In the genomic region with DNA sequence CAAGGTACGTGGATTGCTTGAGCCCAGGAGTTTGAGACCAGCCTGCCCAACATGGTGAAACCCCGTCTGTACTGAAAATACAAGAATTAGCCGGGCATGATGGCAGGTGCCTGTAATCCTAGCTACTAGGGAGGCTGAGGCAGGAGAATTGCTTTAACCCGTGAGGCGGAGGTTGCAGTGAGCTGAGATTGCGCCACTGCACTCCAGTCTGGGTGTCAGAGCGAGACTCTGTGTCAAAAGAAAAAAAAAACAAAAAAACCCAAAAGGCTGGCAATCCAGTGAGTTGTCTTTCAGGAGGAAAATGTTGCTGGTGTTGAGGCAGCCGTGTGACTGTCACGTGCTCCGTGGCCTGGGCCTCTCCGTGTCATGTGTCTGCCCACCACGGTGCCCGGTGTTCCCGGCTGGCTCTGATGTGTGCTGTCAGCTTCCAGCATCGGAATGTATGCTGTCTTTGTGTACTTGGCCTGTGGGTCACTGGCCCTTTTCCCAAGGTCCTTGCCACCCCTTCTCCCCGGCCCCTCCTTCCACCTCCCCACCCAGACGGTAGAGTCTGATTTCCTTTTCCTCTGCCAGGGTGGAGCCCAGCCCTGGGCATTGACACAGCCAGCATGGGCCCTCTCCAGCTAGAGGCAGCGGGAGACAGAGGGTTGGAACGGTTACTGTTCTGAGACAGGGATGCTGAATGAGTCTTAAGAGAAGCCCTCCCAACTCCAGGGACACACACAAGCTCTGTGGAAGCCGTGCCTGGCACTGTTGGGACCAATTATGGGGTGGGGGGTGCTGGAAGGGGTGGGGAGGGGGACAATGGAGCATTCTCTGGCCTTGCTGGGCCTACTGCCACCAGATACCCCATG, we compare ENCODE assay signal across 19 cellular contexts. TPM values are rescaled to one million over a fixed set of nuclear protein-coding genes. Genes with fewer than 3 reads are reported as not detected.
DNase-seq lines count a peak whose midpoint lies in the region; ATAC-seq and TF ChIP-seq lines count a peak whose summit lies in the region.
"Had no signal": no experiment of that assay in that cellular context is flagged by ENCODE, and none has a peak within 500 bp of the region (broad histone marks: within the 10 kb centered on the region; RNA-seq: fewer than 3 reads in every experiment).

No MANE protein-coding gene starts in this region.

- intact Hi-C loops in Panc1 (cut with micrococcal nuclease; ENCODE audit: unreplicated experiment) (no loop called here), head of caudate nucleus (cut with DNase I) (no loop called here)

- TF ChIP-seq CTCF in Panc1 (IDR thresholded peaks at IDR 0.05) = no peak

- H3K4me1 ChIP-seq in Panc1 (ENCODE audit: control insufficient read depth, insufficient read depth, low read length) = no peaks in the 10 kb centered on the region

- ATAC-seq in Panc1 (peak; percentile 38; the same call in 1 of the 2 replicates), HG03139 (IDR thresholded peaks at IDR 0.05; ENCODE audit: unreplicated experiment) (no peak), esophagus mucosa (no peak)
- ATAC-seq: activated T-helper 17 cell treated with anti-CD3 and anti-CD28 coated beads, Interleukin-2, amount 50 U/mL, for 72 hours had no signal

- POLR2A ChIA-PET in Panc1 (lab: Charles Lee) = no interaction called here

- in situ Hi-C loops in Panc1 (cut with HindIII; ENCODE audit: low pct_unique_long_range_greater_than_20kb, low sequenced_read_pairs) = no loop called here

- DNase-seq in Panc1 (ENCODE audit: low read depth, low spot score) (no peak), head of caudate nucleus (peak; percentile 81 to 98 (median 92)), middle frontal gyrus (ENCODE audit: extremely low spot score, low spot score) (peak; percentile 77), substantia nigra (lab: John Stamatoyannopoulos, UW) (peak; percentile 55 to 98 (median 90)), NCI-H2171 (lab: John Stamatoyannopoulos, UW) (no peak), NCI-H82 (lab: John Stamatoyannopoulos, UW) (no peak)
- DNase-seq: activated CD4-positive, alpha-beta T cell treated with anti-CD3 and anti-CD28 coated beads, Interleukin-2, amount 50 U/mL, for 4 hours; glutamatergic neuron; NCI-H187 treated with DMSO at 0.1 percent for 48 hours; NCI-H774; SIG-M5; stimulated activated CD4-positive, alpha-beta T cell treated with anti-CD3 and anti-CD28 coated beads, Interleukin-4, amount 100 ng/mL, for 4 hours; stimulated activated naive CD4-positive, alpha-beta T cell had no signal

- no peak overlapping the region for H3K4me3 ChIP-seq in Panc1 (ENCODE audit: low read depth in 2 of 2, low read length in 2 of 2)
- H3K4me3 ChIP-seq: BLaER1 had no signal

- no TSS peak for BruUV-seq in Panc1 (replicated peaks; lab: Mats Ljungman, UMichigan)

- H3K27me3 ChIP-seq in Panc1 (ENCODE audit: control insufficient read depth, insufficient read depth, low read length) = no peaks in the 10 kb centered on the region
- H3K27me3 ChIP-seq: BLaER1 had no signal

- H3K27ac ChIP-seq in Panc1 (ENCODE audit: low read length) = no peak overlapping the region
- H3K27ac ChIP-seq in substantia nigra (ENCODE audit: low read depth, low read length, poor library complexity, severe bottlenecking) = peak overlapping the region; percentile 98
- H3K27ac ChIP-seq: BLaER1 had no signal

- CTCF ChIA-PET in Panc1 (lab: Charles Lee) = interaction anchor here (0.6 kb wide), 1 partner anchor 135 kb away, joined by 4 read pairs; no protein-coding TSS in a partner anchor

- no peaks in the 10 kb centered on the region for H3K36me3 ChIP-seq in Panc1 (ENCODE audit: control insufficient read depth, insufficient read depth, low read length)
- H3K36me3 ChIP-seq: BLaER1 had no signal

- no peaks in the 10 kb centered on the region for H3K9me3 ChIP-seq in Panc1 (ENCODE audit: control insufficient read depth, insufficient read depth, low read depth, low read length)
- H3K9me3 ChIP-seq: BLaER1 had no signal

RNA-seq across cellular contexts. Expression of a gene that starts 7.2 kb away (rescaled TPM):
- 4.4 TPM for total RNA-seq in Panc1 (2021; ENCODE audit: unreplicated experiment)
- polyA plus RNA-seq in Panc1 (2012; ENCODE audit: insufficient read length) = 17.9 TPM
- total RNA-seq in esophagus mucosa = 0.12 TPM
- total RNA-seq: lung microvascular endothelial cell had no signal

RNA-seq across cellular contexts. Expression of a gene that starts 21.5 kb away (rescaled TPM):
- total RNA-seq in Panc1 (2021; ENCODE audit: unreplicated experiment) = 2.9 TPM
- 1.6 TPM for polyA plus RNA-seq in Panc1 (2012; ENCODE audit: insufficient read length)
- total RNA-seq in esophagus mucosa = 4.7 TPM

RNA-seq across cellular contexts. Expression of a gene that starts 27.8 kb away (rescaled TPM):
- total RNA-seq in Panc1 (2021; ENCODE audit: unreplicated experiment) (0.39 TPM), esophagus mucosa (1.3 TPM)
- polyA plus RNA-seq in Panc1 (2012; ENCODE audit: insufficient read length) = 1.2 TPM
- total RNA-seq: lung microvascular endothelial cell, pulmonary artery endothelial cell had no signal

RNA-seq across cellular contexts. Expression of a gene that starts 45.3 kb away (rescaled TPM):
- total RNA-seq in Panc1 (2021; ENCODE audit: unreplicated experiment) (0.21 TPM), esophagus mucosa (37.3 TPM)
- 0.55 TPM for polyA plus RNA-seq in Panc1 (2012; ENCODE audit: insufficient read length)
- total RNA-seq: lung microvascular endothelial cell had no signal

RNA-seq across cellular contexts. Expression of a gene that starts 49.8 kb away (rescaled TPM):
- 18.7 TPM for total RNA-seq in Panc1 (2021; ENCODE audit: unreplicated experiment)
- 23.1 TPM for polyA plus RNA-seq in Panc1 (2012; ENCODE audit: insufficient read length)
- total RNA-seq in esophagus mucosa = 31.1 TPM

Comparison
In these comparisons a context has a peak if more than half of its experiments do, and no peak if none do; other contexts are left out.
1. DNase-seq: peak in head of caudate nucleus (42 of 42), middle frontal gyrus (single experiment) and substantia nigra (49 of 49); none in Panc1 (single experiment), NCI-H2171 (single experiment) and NCI-H82 (single experiment).